In genomic region chr7:3861941-3862340, GRCh38 we compare ENCODE assay signal across 9 cellular contexts.
DNase-seq lines count a peak whose midpoint lies in the region; TF ChIP-seq lines count a peak whose summit lies in the region.
"Had no signal": no experiment of that assay in that cellular context is flagged by ENCODE, and none has a peak within 500 bp of the region (broad histone marks: within the 10 kb centered on the region; RNA-seq: fewer than 3 reads in every experiment).

No MANE protein-coding gene starts in this region.

- H3K27me3 Mint-ChIP-seq in neural progenitor cell (ENCODE audit: insufficient read depth, low read depth), result no peaks in the 10 kb centered on the region

- H3K27me3 ChIP-seq in neural progenitor cell, result no peaks in the 10 kb centered on the region
- no peaks in the 10 kb centered on the region for H3K27me3 ChIP-seq in esophagus muscularis mucosa

- TF ChIP-seq POLR2A in esophagus muscularis mucosa (IDR thresholded peaks at IDR 0.05; ENCODE audit: low read depth), result no peak

- H3K4me3 ChIP-seq in neural progenitor cell (no peak overlapping the region), esophagus muscularis mucosa (no peak overlapping the region)

- peaks cover 12% of the 10 kb centered on the region for H3K4me1 Mint-ChIP-seq in neural progenitor cell

- H3K9ac ChIP-seq in neural progenitor cell, result no peak overlapping the region

- H3K36me3 ChIP-seq in neural progenitor cell, result no peaks in the 10 kb centered on the region
- no peaks in the 10 kb centered on the region for H3K36me3 ChIP-seq in esophagus muscularis mucosa

- TF ChIP-seq CTCF in neural progenitor cell (IDR thresholded peaks at IDR 0.05) (no peak), esophagus muscularis mucosa (IDR thresholded peaks at IDR 0.05) (no peak)

- no peaks in the 10 kb centered on the region for H4K20me1 ChIP-seq in neural progenitor cell (ENCODE audit: low read depth)

- WGBS in esophagus muscularis mucosa, result 30% methylated on average over 4 of the region's 5 CpGs

- H3K4me2 ChIP-seq in neural progenitor cell, result peak overlapping the region; percentile 7

- H2AFZ ChIP-seq in neural progenitor cell (replicated peaks), result peak overlapping the region; percentile 11

- peaks cover 9% of the 10 kb centered on the region for H3F3A ChIP-seq in neural progenitor cell (ENCODE audit: low read depth)

- no peak for TF ChIP-seq EP300 in esophagus muscularis mucosa (IDR thresholded peaks at IDR 0.05)

- intact Hi-C loops in esophagus muscularis mucosa (cut with DNase I), result no loop called here

- H3K36me3 Mint-ChIP-seq in neural progenitor cell, result peaks cover 4% of the 10 kb centered on the region

- peaks cover 11% of the 10 kb centered on the region for H3K9me3 Mint-ChIP-seq in neural progenitor cell

- H3K27ac ChIP-seq in neural progenitor cell (no peak overlapping the region), esophagus muscularis mucosa (replicated peaks in 1 of 4) (no peak overlapping the region)

- H3K79me2 ChIP-seq in neural progenitor cell (ENCODE audit: low read depth), result no peaks in the 10 kb centered on the region

- no peak overlapping the region for H3K27ac Mint-ChIP-seq in neural progenitor cell

- peaks cover 18% of the 10 kb centered on the region for H3K4me1 ChIP-seq in neural progenitor cell
- peaks cover 0 to 30% (median 23%) of the 10 kb centered on the region in 4 donors for H3K4me1 ChIP-seq in esophagus muscularis mucosa

- DNase-seq in DMS153 (lab: John Stamatoyannopoulos, UW) (peak; percentile 45), MV-4-11 (lab: John Stamatoyannopoulos, UW) (peak; percentile 57), fibroblast of gingiva (ENCODE audit: low read depth) (peak; percentile 92), neural progenitor cell (ENCODE audit: low spot score) (no peak), NCI-H1930 (lab: John Stamatoyannopoulos, UW) (no peak), esophagus muscularis mucosa (ENCODE audit: extremely low spot score) (no peak), mesenteric fat pad (ENCODE audit: low spot score) (no peak), NCI-H1694 treated with DMSO at 0.1 percent for 48 hours (lab: John Stamatoyannopoulos, UW) (no peak)
- DNase-seq: stimulated activated CD4-positive, alpha-beta T cell treated with anti-CD3 and anti-CD28 coated beads, Interleukin-12 subunit alpha, Interleukin-12 subunit beta, amount 100 ng/mL, for 4 hours had no signal

- H3K4me3 Mint-ChIP-seq in neural progenitor cell, result no peak overlapping the region

- no peaks in the 10 kb centered on the region for H3K9me3 ChIP-seq in neural progenitor cell (ENCODE audit: low read depth)
- no peaks in the 10 kb centered on the region for H3K9me3 ChIP-seq in esophagus muscularis mucosa

Comparison
In these comparisons a context has a peak if more than half of its experiments do, and no peak if none do; other contexts are left out.
1. DNase-seq: peak in DMS153 (single experiment), MV-4-11 (single experiment) and fibroblast of gingiva (single experiment); none in neural progenitor cell (single experiment), NCI-H1930 (0 of 2), esophagus muscularis mucosa (single experiment), mesenteric fat pad (single experiment) and NCI-H1694 treated with DMSO at 0.1 percent for 48 hours (single experiment).